In genomic region chr7:100921039-100921438, GRCh38 we compare ENCODE assay signal across 2 cellular contexts.
TF ChIP-seq lines count a peak whose summit lies in the region.

No MANE protein-coding gene starts in this region.

TF ChIP-seq in HEK293, 187 proteins besides CTCF, POLR2A, EP300 and RAD21:
- TF ChIP-seq ZNF221 (tag by site-specific recombination; IDR thresholded peaks at IDR 0.05; ENCODE audit: borderline replicate concordance): no peak
- peak; percentile 39; the same call in 1 of the 2 replicates for TF ChIP-seq PRDM1 (tag by site-specific recombination; IDR thresholded peaks at IDR 0.05)

TF ChIP-seq in K562, 482 proteins besides CTCF, POLR2A, EP300 and RAD21:
- TF ChIP-seq EHMT2 (IDR thresholded peaks at IDR 0.05) (0 out of 2 replicates have a peak, but pooled peaks have one; percentile 15), SNRNP70 (optimal IDR thresholded peaks at IDR 0.05; ENCODE audit: low read depth, low read length) (no peak), ZBTB7A (IDR thresholded peaks at IDR 0.05; ENCODE audit: borderline replicate concordance, control insufficient read depth, low read depth, low read length) (peak; percentile 54; the same call in 1 of the 2 replicates), KDM4B (IDR thresholded peaks at IDR 0.05; ENCODE audit: borderline replicate concordance in 2 of 2, low read depth in 1 of 2) (no peak), HOMEZ (CRISPR knock-in tag; IDR thresholded peaks at IDR 0.05) (no peak)
- TF ChIP-seq, protein P1, sequence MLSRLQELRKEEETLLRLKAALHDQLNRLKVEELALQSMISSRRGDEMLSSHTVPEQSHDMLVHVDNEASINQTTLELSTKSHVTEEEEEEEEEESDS (CRISPR knock-in tag; IDR thresholded peaks at IDR 0.05): no peak
- TF ChIP-seq, protein P2, sequence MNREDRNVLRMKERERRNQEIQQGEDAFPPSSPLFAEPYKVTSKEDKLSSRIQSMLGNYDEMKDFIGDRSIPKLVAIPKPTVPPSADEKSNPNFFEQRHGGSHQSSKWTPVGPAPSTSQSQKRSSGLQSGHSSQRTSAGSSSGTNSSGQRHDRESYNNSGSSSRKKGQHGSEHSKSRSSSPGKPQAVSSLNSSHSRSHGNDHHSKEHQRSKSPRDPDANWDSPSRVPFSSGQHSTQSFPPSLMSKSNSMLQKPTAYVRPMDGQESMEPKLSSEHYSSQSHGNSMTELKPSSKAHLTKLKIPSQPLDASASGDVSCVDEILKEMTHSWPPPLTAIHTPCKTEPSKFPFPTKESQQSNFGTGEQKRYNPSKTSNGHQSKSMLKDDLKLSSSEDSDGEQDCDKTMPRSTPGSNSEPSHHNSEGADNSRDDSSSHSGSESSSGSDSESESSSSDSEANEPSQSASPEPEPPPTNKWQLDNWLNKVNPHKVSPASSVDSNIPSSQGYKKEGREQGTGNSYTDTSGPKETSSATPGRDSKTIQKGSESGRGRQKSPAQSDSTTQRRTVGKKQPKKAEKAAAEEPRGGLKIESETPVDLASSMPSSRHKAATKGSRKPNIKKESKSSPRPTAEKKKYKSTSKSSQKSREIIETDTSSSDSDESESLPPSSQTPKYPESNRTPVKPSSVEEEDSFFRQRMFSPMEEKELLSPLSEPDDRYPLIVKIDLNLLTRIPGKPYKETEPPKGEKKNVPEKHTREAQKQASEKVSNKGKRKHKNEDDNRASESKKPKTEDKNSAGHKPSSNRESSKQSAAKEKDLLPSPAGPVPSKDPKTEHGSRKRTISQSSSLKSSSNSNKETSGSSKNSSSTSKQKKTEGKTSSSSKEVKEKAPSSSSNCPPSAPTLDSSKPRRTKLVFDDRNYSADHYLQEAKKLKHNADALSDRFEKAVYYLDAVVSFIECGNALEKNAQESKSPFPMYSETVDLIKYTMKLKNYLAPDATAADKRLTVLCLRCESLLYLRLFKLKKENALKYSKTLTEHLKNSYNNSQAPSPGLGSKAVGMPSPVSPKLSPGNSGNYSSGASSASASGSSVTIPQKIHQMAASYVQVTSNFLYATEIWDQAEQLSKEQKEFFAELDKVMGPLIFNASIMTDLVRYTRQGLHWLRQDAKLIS (CRISPR knock-in tag; IDR thresholded peaks at IDR 0.05): no peak
